26 cellular contexts compared by ENCODE assay signal in the genomic region with DNA sequence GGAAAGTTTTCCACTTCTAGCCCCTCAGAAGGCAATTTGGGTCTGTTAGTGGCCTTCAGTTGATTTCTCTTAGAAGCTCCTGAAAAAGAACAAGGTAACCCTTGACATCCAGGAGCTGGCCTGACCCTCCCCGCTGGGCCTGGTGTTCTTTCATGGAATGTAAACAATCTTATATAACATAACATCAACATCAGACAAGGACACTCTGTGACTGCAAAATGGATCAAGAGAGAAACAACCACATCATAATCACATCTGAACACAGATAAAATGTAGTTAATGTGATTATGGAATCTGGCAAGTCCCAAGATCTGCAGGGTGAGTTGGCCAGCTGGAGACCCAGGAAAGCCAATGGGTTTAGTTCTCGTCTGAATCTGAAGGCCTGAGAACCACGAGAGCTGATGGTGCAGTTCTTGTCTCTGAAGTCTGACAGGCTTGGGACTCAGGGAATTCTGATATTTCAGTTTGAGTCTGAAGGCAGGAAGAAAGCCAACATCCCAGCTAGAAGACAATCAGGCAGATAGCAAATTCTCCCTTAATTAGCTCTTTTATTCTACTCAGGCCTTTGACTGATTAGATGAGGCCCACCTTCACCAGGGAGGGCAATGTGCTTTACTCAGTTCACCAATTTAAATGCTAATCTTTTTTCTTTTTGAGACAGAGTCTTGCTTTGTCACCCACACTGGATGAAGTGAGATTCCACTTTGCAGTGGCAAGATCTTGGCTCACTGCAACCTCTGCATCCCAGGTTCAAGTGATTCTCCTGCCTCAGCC.
DNase-seq lines count a peak whose midpoint lies in the region; ATAC-seq, FAIRE-seq and TF ChIP-seq lines count a peak whose summit lies in the region.
"Had no signal": no experiment of that assay in that cellular context is flagged by ENCODE, and none has a peak within 500 bp of the region (broad histone marks: within the 10 kb centered on the region; RNA-seq: fewer than 3 reads in every experiment).

No MANE protein-coding gene starts in this region.

- no peaks in the 10 kb centered on the region for H3K36me3 ChIP-seq in K562 (ENCODE audit: control insufficient read depth, insufficient read depth, low read length)
- no peaks in the 10 kb centered on the region for H3K36me3 ChIP-seq in neutrophil
- H3K36me3 ChIP-seq in psoas muscle (ENCODE audit: insufficient read depth in 1 of 2, low read depth in 1 of 2) = no peaks in the 10 kb centered on the region
- H3K36me3 ChIP-seq: HAP-1 had no signal

- DNase-seq in Right ventricle myocardium superior (no peak), Right ventricle myocardium inferior (ENCODE audit: missing footprints) (no peak), NCI-H82 treated with DMSO at 0.1 percent for 48 hours (lab: John Stamatoyannopoulos, UW; ENCODE audit: unreplicated experiment) (peak; percentile 42), K562 (ENCODE audit: extremely low read depth in 1 of 4, low spot score in 3 of 4) (no peak), psoas muscle (no peak)
- DNase-seq in activated naive CD8-positive, alpha-beta T cell treated with anti-CD3 and anti-CD28 coated beads for 36 hours = no peak
- DNase-seq: CD4-positive, alpha-beta T cell; Karpas-422; NCI-H1092 treated with DMSO at 0.1 percent for 48 hours; NCI-H1436; NCI-H187; NCI-H2081 treated with DMSO at 0.1 percent for 48 hours; NCI-H2171; NCI-H345; NCI-H510A treated with DMSO at 0.1 percent for 48 hours; NK-92 treated with Interleukin-12 subunit alpha and Interleukin-12 subunit beta, amount 100 ng/mL, for 24 hours; RPMI8226; SHP77 treated with DMSO at 0.1 percent for 48 hours had no signal

- H3K4me3 ChIP-seq in K562 (no peak overlapping the region), neutrophil (ENCODE audit: low read depth in 1 of 2, low read length in 1 of 2) (no peak overlapping the region), psoas muscle (no peak overlapping the region)
- H3K4me3 ChIP-seq: GM23338, HAP-1, SK-N-MC had no signal

- H3K27ac Mint-ChIP-seq in activated naive CD8-positive, alpha-beta T cell treated with anti-CD3 and anti-CD28 coated beads for 36 hours = no peak overlapping the region
- H3K27ac Mint-ChIP-seq: CD4-positive, alpha-beta T cell; GM23338; IgD-negative memory B cell had no signal

- no peaks in the 10 kb centered on the region for H4K20me1 ChIP-seq in K562 (replicated peaks; ENCODE audit: control insufficient read depth, insufficient read depth, low read length)

- WGBS in K562 (ENCODE audit: insufficient coverage, low coverage, missing lambda C conversion rate) = 60% methylated on average over 3 of the region's 3 CpGs
- WGBS in psoas muscle, 3 donors = 57 to 63% (median 62%) methylated on average over 3 of the region's 3 CpGs

- peaks cover 7% of the 10 kb centered on the region for H3K4me1 Mint-ChIP-seq in activated naive CD8-positive, alpha-beta T cell treated with anti-CD3 and anti-CD28 coated beads for 36 hours
- H3K4me1 Mint-ChIP-seq: GM23338, IgD-negative memory B cell had no signal

- in situ Hi-C loops in K562 (cut with MboI) = no loop called here

- no peaks in the 10 kb centered on the region for H3K9me3 Mint-ChIP-seq in activated naive CD8-positive, alpha-beta T cell treated with anti-CD3 and anti-CD28 coated beads for 36 hours
- H3K9me3 Mint-ChIP-seq: CD4-positive, alpha-beta T cell; GM23338; IgD-negative memory B cell had no signal

- H3K27me3 ChIP-seq in K562 (ENCODE audit: control insufficient read depth in 2 of 2, insufficient read depth in 2 of 2, low read length in 2 of 2) (no peaks in the 10 kb centered on the region), neutrophil (no peaks in the 10 kb centered on the region), psoas muscle (ENCODE audit: insufficient read depth in 3 of 3, low read length in 2 of 3) (no peaks in the 10 kb centered on the region)

- intact Hi-C loops in Right ventricle myocardium superior (cut with DNase I) = loop anchor here (10.0 kb wide), 1 partner anchor 61 kb away; no protein-coding TSS in a partner anchor
- intact Hi-C loops in Right ventricle myocardium inferior (cut with DNase I) = loop anchor here (5.0 kb wide), 1 partner anchor 199 kb away; no protein-coding TSS in a partner anchor
- intact Hi-C loops in K562 (cut with micrococcal nuclease) = no loop called here
- intact Hi-C loops in psoas muscle (cut with DNase I) = no loop called here

- no peak for FAIRE-seq in K562 (lab: Jason Lieb, UNC)
- FAIRE-seq: D721Med had no signal

- H3K4me1 ChIP-seq in K562 (replicated peaks in 1 of 2; ENCODE audit: control insufficient read depth in 2 of 2, insufficient read depth in 2 of 2, low read length in 2 of 2) (peaks cover 0 to 23% of the 10 kb centered on the region in 2 experiments; a peak in 3 of 5 replicates), neutrophil (ENCODE audit: control insufficient read depth in 1 of 2, insufficient read depth in 1 of 2, low read depth in 1 of 2, low read length in 1 of 2) (peaks cover 21 to 24% of the 10 kb centered on the region in 2 experiments), psoas muscle (no peaks in the 10 kb centered on the region)
- H3K4me1 ChIP-seq: HAP-1 had no signal

- H3K4me2 ChIP-seq in K562 (ENCODE audit: insufficient read depth, low read length) = no peak overlapping the region
- H3K4me2 ChIP-seq: GM23338 had no signal

- peak overlapping the region; percentile 7; the same call in 1 of the 2 replicates for H2AFZ ChIP-seq in K562 (ENCODE audit: low read depth, low read length)
- H2AFZ ChIP-seq: GM23338 had no signal

- BruUV-seq in K562 (replicated peaks; lab: Mats Ljungman, UMichigan) = no TSS peak

- no peaks in the 10 kb centered on the region for H3K9me1 ChIP-seq in K562 (ENCODE audit: control insufficient read depth, insufficient read depth, low read length)

- H3K27me3 Mint-ChIP-seq in activated naive CD8-positive, alpha-beta T cell treated with anti-CD3 and anti-CD28 coated beads for 36 hours = no peaks in the 10 kb centered on the region
- H3K27me3 Mint-ChIP-seq: CD4-positive, alpha-beta T cell; IgD-negative memory B cell had no signal

- 0 out of 4 replicates have a peak overlapping the region, but pooled peaks of 1 of the 2 experiments have one; percentile 31 for H3K9ac ChIP-seq in K562 (ENCODE audit: insufficient read depth in 1 of 2, low read depth in 2 of 2, low read length in 2 of 2)

- H3K79me2 ChIP-seq in K562 (ENCODE audit: control insufficient read depth, insufficient read depth, low read length) = no peaks in the 10 kb centered on the region

- TF ChIP-seq POLR2A in K562 (conservative IDR thresholded peaks at IDR 0.05) = no peak

- H3K27ac ChIP-seq in K562 (ENCODE audit: extremely low read depth, low read depth, low read length) (no peak overlapping the region), neutrophil (peak overlapping the region; percentile 39), psoas muscle (no peak overlapping the region)
- H3K27ac ChIP-seq: 22Rv1, SK-N-MC had no signal

- CTCF ChIA-PET in K562 (lab: Yijun Ruan, JAX; ENCODE audit: low intra/inter-chr PET ratio) = no interaction called here

- TF ChIP-seq RAD21 in K562 (CRISPR knock-in tag; conservative IDR thresholded peaks at IDR 0.05 in 1 of 2, IDR thresholded peaks at IDR 0.05 in 1 of 2) = no peak

- TF ChIP-seq EP300 in K562 (IDR thresholded peaks at IDR 0.05; ENCODE audit: low read length) = no peak

- H3K9me3 ChIP-seq in K562 (replicated peaks; ENCODE audit: control insufficient read depth, insufficient read depth, low read depth, low read length) (no peaks in the 10 kb centered on the region), neutrophil (no peaks in the 10 kb centered on the region), psoas muscle (no peaks in the 10 kb centered on the region)
- H3K9me3 ChIP-seq: HAP-1 had no signal

- ATAC-seq in Right ventricle myocardium superior (ENCODE audit: poor library complexity) (peak; percentile 24), Right ventricle myocardium inferior (no peak), K562 (no peak), GM19452 (IDR thresholded peaks at IDR 0.05; ENCODE audit: unreplicated experiment) (no peak), psoas muscle (no peak)
- ATAC-seq: GM23338 had no signal

- TF ChIP-seq CTCF in K562 (IDR thresholded peaks at IDR 0.05 in 2 of 3, conservative IDR thresholded peaks at IDR 0.05 in 1 of 3; ENCODE audit: insufficient read depth in 2 of 3, low read depth in 1 of 3, low read length in 3 of 3) (no peak), neutrophil (IDR thresholded peaks at IDR 0.05) (no peak), psoas muscle (IDR thresholded peaks at IDR 0.05) (no peak)

- POLR2A ChIA-PET in K562 (lab: Yijun Ruan, JAX) = interaction anchor here (0.8 to 1.9 kb wide), 5 partner anchors 9 to 49 kb away, joined by 3 to 7 read pairs (median 3); no protein-coding TSS in a partner anchor

- H3K4me3 Mint-ChIP-seq in activated naive CD8-positive, alpha-beta T cell treated with anti-CD3 and anti-CD28 coated beads for 36 hours = no peak overlapping the region
- H3K4me3 Mint-ChIP-seq: CD4-positive, alpha-beta T cell; GM23338; IgD-negative memory B cell had no signal

- H3K36me3 Mint-ChIP-seq in activated naive CD8-positive, alpha-beta T cell treated with anti-CD3 and anti-CD28 coated beads for 36 hours = no peaks in the 10 kb centered on the region
- H3K36me3 Mint-ChIP-seq: IgD-negative memory B cell had no signal

TF ChIP-seq in K562, 482 proteins besides CTCF, POLR2A, EP300 and RAD21:
- peak; percentile 17 for TF ChIP-seq RBM25 (IDR thresholded peaks at IDR 0.05; ENCODE audit: low read depth, low read length, severe bottlenecking)
- peak; percentile 97 for TF ChIP-seq ZNF134 (CRISPR knock-in tag; conservative IDR thresholded peaks at IDR 0.05)
- TF ChIP-seq CCAR2 (IDR thresholded peaks at IDR 0.05; ENCODE audit: low read depth, low read length) = no peak
- TF ChIP-seq PCBP2 (IDR thresholded peaks at IDR 0.05; ENCODE audit: low read depth, low read length, poor library complexity, severe bottlenecking) = no peak

Comparison
In these comparisons a context has a peak if more than half of its experiments do, and no peak if none do; other contexts are left out.
1. intact Hi-C loops: an anchor here in Right ventricle myocardium superior (10.0 kb wide) and Right ventricle myocardium inferior (5.0 kb wide); none called in K562 and psoas muscle.